14 cellular contexts compared by ENCODE assay signal in the genomic region with DNA sequence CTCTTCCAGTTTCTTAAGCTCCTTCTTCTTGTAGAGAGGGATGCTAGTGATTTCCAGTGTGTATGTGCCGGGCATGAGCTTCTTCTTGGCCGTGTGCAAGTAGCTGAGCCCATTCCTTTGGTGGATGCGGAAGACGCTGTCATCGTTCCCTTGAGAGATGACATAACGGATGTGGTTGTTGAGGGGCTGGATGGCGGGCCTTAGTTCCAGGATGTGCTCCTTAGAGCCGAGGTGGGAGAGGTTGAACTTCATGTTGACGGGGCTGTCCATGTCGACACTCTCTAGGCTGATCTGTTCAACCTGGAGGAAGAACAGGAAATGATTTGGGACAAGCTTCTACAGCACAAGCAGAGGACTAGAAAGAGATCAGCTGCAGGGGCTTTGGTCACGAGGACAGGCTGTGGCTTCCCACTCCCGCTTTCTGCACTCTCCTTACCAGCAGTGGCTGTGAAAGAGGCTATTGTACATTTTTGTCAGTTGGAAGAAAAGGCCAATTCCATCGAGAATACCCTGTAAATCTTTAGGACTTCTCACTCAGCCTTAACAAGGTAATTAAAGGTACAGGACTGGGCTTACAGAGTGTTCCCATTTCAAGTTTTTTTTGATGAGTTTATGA.
DNase-seq lines count a peak whose midpoint lies in the region; ATAC-seq and TF ChIP-seq lines count a peak whose summit lies in the region.
"Had no signal": no experiment of that assay in that cellular context is flagged by ENCODE, and none has a peak within 500 bp of the region (broad histone marks: within the 10 kb centered on the region; RNA-seq: fewer than 3 reads in every experiment).

No MANE protein-coding gene starts in this region.

- H3K4me1 ChIP-seq in right atrium auricular region, result peaks cover 0 to under 1% of the 10 kb centered on the region in 2 donors
- no peaks in the 10 kb centered on the region for H3K4me1 ChIP-seq in cardiac muscle cell (ENCODE audit: low read depth)
- H3K4me1 ChIP-seq in mesenchymal stem cell (ENCODE audit: control insufficient read depth, insufficient read depth, low read depth, low read length), result no peaks in the 10 kb centered on the region
- no peaks in the 10 kb centered on the region for H3K4me1 ChIP-seq in endodermal cell (ENCODE audit: control insufficient read depth, insufficient read depth, low read length)

- ATAC-seq in Right ventricle myocardium superior (ENCODE audit: poor library complexity), result peak; percentile 24
- ATAC-seq: CD8-positive, alpha-beta T cell had no signal

- no peaks in the 10 kb centered on the region for H3K27me3 Mint-ChIP-seq in endodermal cell (ENCODE audit: insufficient read depth)

- no peak overlapping the region for H4K91ac ChIP-seq in mesenchymal stem cell (ENCODE audit: low read length)

- H4K8ac ChIP-seq in mesenchymal stem cell (ENCODE audit: low read length), result no peak overlapping the region

- H3K4me3 Mint-ChIP-seq in endodermal cell, result no peak overlapping the region
- H3K4me3 Mint-ChIP-seq: CD8-positive, alpha-beta T cell had no signal

- no peak overlapping the region for H2BK15ac ChIP-seq in mesenchymal stem cell (ENCODE audit: low read depth, poor library complexity, severe bottlenecking)

- DNase-seq in Right ventricle myocardium superior (no peak), right atrium auricular region (ENCODE audit: low spot score) (no peak), cardiac muscle cell (ENCODE audit: low read depth in 1 of 2, low spot score in 1 of 2) (peak in 1 of 2 donors; percentile 64), mesenchymal stem cell (peak; percentile 7), RKO (ENCODE audit: low spot score) (no peak), endodermal cell (no peak), EL (no peak)
- no peak for DNase-seq in stimulated activated CD4-positive, alpha-beta T cell treated with anti-CD3 and anti-CD28 coated beads, Interleukin-4, amount 100 ng/mL, for 1 hour
- DNase-seq: CD8-positive, alpha-beta T cell; DMS79 treated with DMSO at 0.1 percent for 48 hours; GM23248; HCEC 1CT; NCI-H1930; NK-92 treated with Interleukin-12 subunit alpha and Interleukin-12 subunit beta, amount 100 ng/mL, for 24 hours had no signal

- H3K79me1 ChIP-seq in mesenchymal stem cell (replicated peaks; ENCODE audit: low read length, poor library complexity, severe bottlenecking), result no peaks in the 10 kb centered on the region

- H3K9me3 ChIP-seq in right atrium auricular region (no peaks in the 10 kb centered on the region), cardiac muscle cell (ENCODE audit: low read depth) (no peaks in the 10 kb centered on the region), mesenchymal stem cell (ENCODE audit: control insufficient read depth, low read length) (no peaks in the 10 kb centered on the region), endodermal cell (ENCODE audit: control insufficient read depth, low read length) (no peaks in the 10 kb centered on the region)

- H3K27ac ChIP-seq in right atrium auricular region, result no peak overlapping the region
- H3K27ac ChIP-seq in cardiac muscle cell, result peak overlapping the region; percentile 34
- H3K27ac ChIP-seq in mesenchymal stem cell (ENCODE audit: low read length, poor library complexity, severe bottlenecking), result no peak overlapping the region
- H3K27ac ChIP-seq in endodermal cell (ENCODE audit: low read depth, low read length), result no peak overlapping the region
- H3K27ac ChIP-seq: GM23248 had no signal

- no peak overlapping the region for H3K18ac ChIP-seq in mesenchymal stem cell (ENCODE audit: low read depth in 1 of 2, low read length in 2 of 2)

- WGBS in mesenchymal stem cell, result 83% methylated on average over 12 of the region's 13 CpGs
- WGBS in endodermal cell (ENCODE audit: insufficient coverage in 1 of 2, insufficient read length in 1 of 2), 2 experiments, result 93 to 95% methylated on average over 11 to 13 of the region's 13 CpGs

- no peak overlapping the region for H3K4me2 ChIP-seq in mesenchymal stem cell (ENCODE audit: low read length, poor library complexity, severe bottlenecking)

- TF ChIP-seq CTCF in right atrium auricular region (IDR thresholded peaks at IDR 0.05) (no peak), cardiac muscle cell (IDR thresholded peaks at IDR 0.05; ENCODE audit: low read depth, low read length) (no peak), endodermal cell (conservative IDR thresholded peaks at IDR 0.05) (no peak)

- no peaks in the 10 kb centered on the region for H3K27me3 ChIP-seq in right atrium auricular region
- H3K27me3 ChIP-seq in cardiac muscle cell, result no peaks in the 10 kb centered on the region
- no peaks in the 10 kb centered on the region for H3K27me3 ChIP-seq in mesenchymal stem cell (ENCODE audit: control insufficient read depth in 1 of 2, insufficient read depth in 1 of 2, low read length in 2 of 2)
- H3K27me3 ChIP-seq in endodermal cell (ENCODE audit: control insufficient read depth, insufficient read depth, low read length, poor library complexity, severe bottlenecking), result no peaks in the 10 kb centered on the region

- H3K27ac Mint-ChIP-seq in endodermal cell, result no peak overlapping the region
- H3K27ac Mint-ChIP-seq: CD8-positive, alpha-beta T cell had no signal

- H3K4ac ChIP-seq in mesenchymal stem cell (ENCODE audit: low read depth in 1 of 2, low read length in 2 of 2), result no peak overlapping the region

- peaks cover 7% of the 10 kb centered on the region for H3K36me3 ChIP-seq in right atrium auricular region
- H3K36me3 ChIP-seq in cardiac muscle cell, result peaks cover 93% of the 10 kb centered on the region
- peaks cover 18 to 46% of the 10 kb centered on the region in 2 experiments for H3K36me3 ChIP-seq in mesenchymal stem cell (ENCODE audit: control insufficient read depth in 1 of 2, insufficient read depth in 2 of 2, low read depth in 1 of 2, low read length in 2 of 2)
- H3K36me3 ChIP-seq in endodermal cell (ENCODE audit: control insufficient read depth, insufficient read depth, low read length), result peaks cover 39% of the 10 kb centered on the region

- H3K36me3 Mint-ChIP-seq in endodermal cell (ENCODE audit: low read depth), result peaks cover 38% of the 10 kb centered on the region
- H3K36me3 Mint-ChIP-seq: CD8-positive, alpha-beta T cell had no signal

- H3K9ac ChIP-seq in mesenchymal stem cell (ENCODE audit: low read length) (no peak overlapping the region), endodermal cell (ENCODE audit: extremely low read depth, low read length, poor library complexity, severe bottlenecking) (no peak overlapping the region)
- H3K9ac ChIP-seq: GM23248 had no signal

- H3K4me3 ChIP-seq in right atrium auricular region, result no peak overlapping the region
- H3K4me3 ChIP-seq in cardiac muscle cell, result no peak overlapping the region
- no peak overlapping the region for H3K4me3 ChIP-seq in mesenchymal stem cell (ENCODE audit: insufficient read depth in 1 of 2, low read depth in 1 of 2, low read length in 2 of 2)
- no peak overlapping the region for H3K4me3 ChIP-seq in endodermal cell (ENCODE audit: low read length)
- H3K4me3 ChIP-seq: GM23248 had no signal

- H3K23ac ChIP-seq in mesenchymal stem cell (ENCODE audit: low read length in 2 of 2), result no peak overlapping the region

- no peak overlapping the region for H2BK12ac ChIP-seq in mesenchymal stem cell (ENCODE audit: low read length in 2 of 2)

- H3K14ac ChIP-seq in mesenchymal stem cell (ENCODE audit: low read length in 2 of 2), result no peak overlapping the region

- H2BK120ac ChIP-seq in mesenchymal stem cell (ENCODE audit: low read depth, low read length), result no peak overlapping the region

- no peaks in the 10 kb centered on the region for H3K4me1 Mint-ChIP-seq in endodermal cell

- intact Hi-C loops in Right ventricle myocardium superior (cut with DNase I), result no loop called here

- no peaks in the 10 kb centered on the region for H3K9me3 Mint-ChIP-seq in endodermal cell
- H3K9me3 Mint-ChIP-seq: CD8-positive, alpha-beta T cell had no signal

- no peak overlapping the region for H2AFZ ChIP-seq in mesenchymal stem cell (ENCODE audit: low read depth, low read length)
- H2AFZ ChIP-seq: GM23248 had no signal

- H2BK5ac ChIP-seq in mesenchymal stem cell (ENCODE audit: low read depth, low read length, poor library complexity, severe bottlenecking), result no peak overlapping the region

- H2AK5ac ChIP-seq in mesenchymal stem cell (ENCODE audit: low read length, severe bottlenecking), result no peak overlapping the region
